In the genomic region with DNA sequence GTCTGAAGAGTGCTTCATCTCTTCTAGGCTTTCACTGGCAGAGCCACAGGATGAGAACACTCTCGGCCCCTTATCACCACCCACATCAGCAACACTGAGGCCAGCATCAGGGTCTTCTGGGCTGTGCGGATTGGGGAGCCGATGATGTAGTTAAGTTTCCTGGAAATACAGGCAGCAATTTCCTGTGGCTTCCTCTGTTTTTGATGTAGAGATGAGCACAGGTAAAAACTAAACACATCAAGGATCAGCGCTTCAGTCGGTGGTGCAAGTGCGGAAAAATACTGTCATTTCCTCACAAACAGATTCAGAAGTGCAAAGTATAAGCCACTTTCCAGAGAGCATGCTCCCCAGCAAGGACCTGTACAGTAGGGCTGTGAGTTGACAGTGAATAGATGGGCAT, we compare ENCODE assay signal across 9 cellular contexts.
DNase-seq lines count a peak whose midpoint lies in the region; TF ChIP-seq lines count a peak whose summit lies in the region.
"Had no signal": no experiment of that assay in that cellular context is flagged by ENCODE, and none has a peak within 500 bp of the region (broad histone marks: within the 10 kb centered on the region; RNA-seq: fewer than 3 reads in every experiment).

No MANE protein-coding gene starts in this region.

- no peaks in the 10 kb centered on the region for H3K27me3 Mint-ChIP-seq in activated CD4-positive, alpha-beta T cell treated with anti-CD3 and anti-CD28 coated beads, Interleukin-2, amount 10 ng/mL, durations not matched to agents 24 days and 14 days
- H3K27me3 Mint-ChIP-seq in MCF 10A (ENCODE audit: insufficient read depth, unreplicated experiment): no peaks in the 10 kb centered on the region

- TF ChIP-seq EP300 in tibial nerve (IDR thresholded peaks at IDR 0.05): no peak

- no peak for TF ChIP-seq POLR2A in tibial nerve (IDR thresholded peaks at IDR 0.05)

- BruUV-seq in MCF 10A (replicated peaks; lab: Mats Ljungman, UMichigan): no TSS peak

- peak overlapping the region; percentile 11 for H3K4me3 ChIP-seq in thymus (ENCODE audit: low read length)
- H3K4me3 ChIP-seq in brain microvascular endothelial cell (ENCODE audit: low read depth, low read length): no peak overlapping the region
- no peak overlapping the region for H3K4me3 ChIP-seq in tibial nerve

- TF ChIP-seq CTCF in MCF 10A (IDR thresholded peaks at IDR 0.05; ENCODE audit: unreplicated experiment): no peak
- TF ChIP-seq CTCF in brain microvascular endothelial cell (IDR thresholded peaks at IDR 0.05; ENCODE audit: low read depth, low read length, missing control alignments): no peak
- no peak for TF ChIP-seq CTCF in tibial nerve (IDR thresholded peaks at IDR 0.05)

- H3K4me1 Mint-ChIP-seq in activated CD4-positive, alpha-beta T cell treated with anti-CD3 and anti-CD28 coated beads, Interleukin-2, amount 10 ng/mL, durations not matched to agents 24 days and 14 days: peaks cover 85% of the 10 kb centered on the region
- no peaks in the 10 kb centered on the region for H3K4me1 Mint-ChIP-seq in MCF 10A (ENCODE audit: insufficient read depth, unreplicated experiment)

- in situ Hi-C loops in brain microvascular endothelial cell (cut with HindIII; ENCODE audit: low pct_ligation_motif_present, low sequenced_read_pairs): no loop called here

- CTCF ChIA-PET in MCF 10A (lab: Yijun Ruan, JAX): no interaction called here

- H3K27ac ChIP-seq in thymus (ENCODE audit: low read depth): peak overlapping the region; percentile 75
- H3K27ac ChIP-seq in brain microvascular endothelial cell: no peak overlapping the region
- H3K27ac ChIP-seq in tibial nerve: peak overlapping the region in 1 of 4 donors; percentile 22

- intact Hi-C loops in activated CD4-positive, alpha-beta T cell treated with anti-CD3 and anti-CD28 coated beads, Interleukin-2, amount 10 ng/mL, durations not matched to agents 24 days and 14 days (cut with micrococcal nuclease): loop anchor here (1.0 to 5.0 kb wide), 7 partner anchors 15 to 153 kb away; no protein-coding TSS in a partner anchor
- intact Hi-C loops in MCF 10A (cut with micrococcal nuclease): no loop called here

- peak overlapping the region; percentile 93 for H3K27ac Mint-ChIP-seq in activated CD4-positive, alpha-beta T cell treated with anti-CD3 and anti-CD28 coated beads, Interleukin-2, amount 10 ng/mL, durations not matched to agents 24 days and 14 days
- no peak overlapping the region for H3K27ac Mint-ChIP-seq in MCF 10A (ENCODE audit: low read depth, unreplicated experiment)

- H3K9me3 Mint-ChIP-seq in activated CD4-positive, alpha-beta T cell treated with anti-CD3 and anti-CD28 coated beads, Interleukin-2, amount 10 ng/mL, durations not matched to agents 24 days and 14 days: no peaks in the 10 kb centered on the region
- H3K9me3 Mint-ChIP-seq in MCF 10A (ENCODE audit: unreplicated experiment): no peaks in the 10 kb centered on the region

- DNase-seq in activated CD4-positive, alpha-beta T cell treated with anti-CD3 and anti-CD28 coated beads, Interleukin-2, amount 10 ng/mL, durations not matched to agents 24 days and 14 days: peak; percentile 94
- peak; percentile 85 for DNase-seq in activated effector memory CD4-positive, alpha-beta T cell treated with anti-CD3 and anti-CD28 coated beads, Interleukin-2, amount 50 U/mL, for 16 hours
- peak; percentile 70 to 78 for DNase-seq in stimulated activated CD4-positive, alpha-beta T cell treated with anti-CD3 and anti-CD28 coated beads, Interleukin-15, amount 100 ng/mL, for 48 hours (ENCODE audit: low read depth in 2 of 2)
- DNase-seq in MCF 10A (ENCODE audit: unreplicated experiment) (no peak), brain microvascular endothelial cell (no peak), tibial nerve (ENCODE audit: low spot score in 2 of 2) (no peak)
- DNase-seq: DMS53, H7 had no signal

- peaks cover 45% of the 10 kb centered on the region for H3K36me3 Mint-ChIP-seq in activated CD4-positive, alpha-beta T cell treated with anti-CD3 and anti-CD28 coated beads, Interleukin-2, amount 10 ng/mL, durations not matched to agents 24 days and 14 days (ENCODE audit: low read depth)
- H3K36me3 Mint-ChIP-seq in MCF 10A (ENCODE audit: insufficient read depth, unreplicated experiment): no peaks in the 10 kb centered on the region

- H3K9me3 ChIP-seq in thymus (ENCODE audit: control insufficient read depth) (no peaks in the 10 kb centered on the region), tibial nerve (no peaks in the 10 kb centered on the region)

- WGBS in thymus: 10% methylated on average over 6 of the region's 6 CpGs
- 93 to 95% methylated on average over 6 of the region's 6 CpGs for WGBS in tibial nerve, 2 donors

- peak overlapping the region; percentile 71 for H3K4me3 Mint-ChIP-seq in activated CD4-positive, alpha-beta T cell treated with anti-CD3 and anti-CD28 coated beads, Interleukin-2, amount 10 ng/mL, durations not matched to agents 24 days and 14 days
- H3K4me3 Mint-ChIP-seq in MCF 10A (ENCODE audit: unreplicated experiment): no peak overlapping the region

- POLR2A ChIA-PET in MCF 10A (lab: Yijun Ruan, JAX): no interaction called here

- H3K36me3 ChIP-seq in thymus (ENCODE audit: control insufficient read depth, insufficient read depth): no peaks in the 10 kb centered on the region
- H3K36me3 ChIP-seq in brain microvascular endothelial cell (replicated peaks): no peaks in the 10 kb centered on the region
- no peaks in the 10 kb centered on the region for H3K36me3 ChIP-seq in tibial nerve

- no peaks in the 10 kb centered on the region for H3K27me3 ChIP-seq in thymus (ENCODE audit: control insufficient read depth, insufficient read depth)
- H3K27me3 ChIP-seq in brain microvascular endothelial cell (replicated peaks): no peaks in the 10 kb centered on the region
- no peaks in the 10 kb centered on the region for H3K27me3 ChIP-seq in tibial nerve

- peaks cover 30% of the 10 kb centered on the region for H3K4me1 ChIP-seq in thymus (ENCODE audit: control insufficient read depth, insufficient read depth, low read length)
- H3K4me1 ChIP-seq in tibial nerve: peaks cover 0 to 40% (median 19%) of the 10 kb centered on the region in 4 donors

Comparison
In these comparisons a context has a peak if more than half of its experiments do, and no peak if none do; other contexts are left out.
1. DNase-seq: peak in activated CD4-positive, alpha-beta T cell treated with anti-CD3 and anti-CD28 coated beads, Interleukin-2, amount 10 ng/mL, durations not matched to agents 24 days and 14 days (single experiment), activated effector memory CD4-positive, alpha-beta T cell treated with anti-CD3 and anti-CD28 coated beads, Interleukin-2, amount 50 U/mL, for 16 hours (single experiment) and stimulated activated CD4-positive, alpha-beta T cell treated with anti-CD3 and anti-CD28 coated beads, Interleukin-15, amount 100 ng/mL, for 48 hours (2 of 2); none in MCF 10A (single experiment), brain microvascular endothelial cell (single experiment) and tibial nerve (0 of 2).